In the genomic region with DNA sequence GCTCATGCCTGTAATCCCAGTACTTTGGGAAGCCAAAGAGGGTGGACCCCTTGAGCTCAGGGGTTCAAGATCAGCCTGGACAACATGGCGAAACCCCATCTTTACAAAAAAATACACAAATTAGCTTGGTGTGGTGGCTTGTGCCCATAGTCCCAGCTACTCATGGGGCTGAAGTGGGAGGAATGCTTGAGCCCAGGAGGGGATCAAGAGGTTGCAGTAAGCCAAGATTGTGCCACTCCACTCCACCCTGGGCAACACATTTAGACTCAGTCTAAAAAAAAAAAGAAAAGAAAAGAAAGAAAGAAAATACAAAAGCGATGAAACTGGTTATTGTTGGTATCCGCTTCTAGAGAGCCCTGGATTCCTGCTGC, we compare ENCODE assay signal across 33 cellular contexts.
"Had no signal": no experiment of that assay in that cellular context is flagged by ENCODE, and none has a peak within 500 bp of the region (broad histone marks: within the 10 kb centered on the region; RNA-seq: fewer than 3 reads in every experiment).

No MANE protein-coding gene starts in this region.

- H3K4me3 ChIP-seq: ascending aorta, cardiac muscle cell had no signal

- H3K4me1 ChIP-seq: ascending aorta had no signal

- H3K27ac ChIP-seq: ascending aorta, cardiac muscle cell, WERI-Rb-1 had no signal

- H3K27me3 ChIP-seq: ascending aorta, cardiac muscle cell had no signal

- DNase-seq: activated CD4-positive, alpha-beta memory T cell treated with anti-CD3 and anti-CD28 coated beads, Interleukin-2, amount 10 ng/mL, durations not matched to agents 7 days and 5 days; activated CD4-positive, alpha-beta T cell treated with anti-CD3 and anti-CD28 coated beads for 1 hour; activated CD4-positive, alpha-beta T cell treated with anti-CD3 and anti-CD28 coated beads for 36 hours; activated CD4-positive, alpha-beta T cell treated with anti-CD3 and anti-CD28 coated beads for 48 hours; activated CD4-positive, alpha-beta T cell treated with anti-CD3 and anti-CD28 coated beads, Interleukin-2, amount 10 ng/mL, durations not matched to agents 7 days and 5 days; activated CD4-positive, alpha-beta T cell treated with anti-CD3 and anti-CD28 coated beads, Interleukin-2, amount 50 U/mL, for 48 hours; activated CD4-positive, CD25-positive, alpha-beta regulatory T cell; activated CD8-positive, alpha-beta memory T cell treated with anti-CD3 and anti-CD28 coated beads for 24 hours; activated CD8-positive, alpha-beta memory T cell treated with anti-CD3 and anti-CD28 coated beads, Interleukin-2, amount 10 ng/mL, durations not matched to agents 7 days and 5 days; activated CD8-positive, alpha-beta memory T cell treated with anti-CD3 and anti-CD28 coated beads, Interleukin-2, amount 50 U/mL, for 48 hours; activated CD8-positive, alpha-beta T cell treated with anti-CD3 and anti-CD28 coated beads, Interleukin-2, amount 10 ng/mL, durations not matched to agents 7 days and 5 days; activated effector memory CD4-positive, alpha-beta T cell treated with Interleukin-2 at 50 U/mL for 16 hours; activated gamma-delta T cell; activated naive CD4-positive, alpha-beta T cell treated with anti-CD3 and anti-CD28 coated beads, Interleukin-2, amount 10 ng/mL, durations not matched to agents 7 days and 5 days; activated naive CD4-positive, alpha-beta T cell treated with Interleukin-2 at 50 U/mL for 16 hours; activated naive CD8-positive, alpha-beta T cell treated with anti-CD3 and anti-CD28 coated beads, Interleukin-2, amount 10 ng/mL, durations not matched to agents 7 days and 5 days; activated naive CD8-positive, alpha-beta T cell treated with anti-CD3 and anti-CD28 coated beads, Interleukin-2, amount 50 U/mL, for 24 hours; activated T-cell treated with anti-CD3 and anti-CD28 coated beads, Interleukin-2, amount 50 U/mL, for 24 hours; activated T-cell treated with anti-CD3 and anti-CD28 coated beads, Interleukin-2, amount 50 U/mL, for 48 hours; amygdala; anterior cingulate cortex; caudate nucleus; cerebellar nuclear complex; T-helper 1 cell; T-helper 2 cell; T-helper 9 cell; WERI-Rb-1 had no signal

- ATAC-seq: activated CD4-positive, alpha-beta T cell treated with anti-CD3 and anti-CD28 coated beads for 36 hours; activated CD4-positive, CD25-positive, alpha-beta regulatory T cell treated with anti-CD3 and anti-CD28 coated beads, Interleukin-2, amount 50 U/mL, for 24 hours; activated CD8-positive, alpha-beta memory T cell treated with anti-CD3 and anti-CD28 coated beads, Interleukin-2, amount 10 ng/mL, durations not matched to agents 7 days and 5 days; activated CD8-positive, alpha-beta T cell treated with anti-CD3 and anti-CD28 coated beads, Interleukin-2, amount 10 ng/mL, durations not matched to agents 7 days and 5 days; activated naive CD8-positive, alpha-beta T cell treated with anti-CD3 and anti-CD28 coated beads, Interleukin-2, amount 50 U/mL, for 24 hours; WTC11 had no signal

- H3K36me3 ChIP-seq: ascending aorta, cardiac muscle cell, WERI-Rb-1 had no signal

- FAIRE-seq: bronchial epithelial cell, TTC549 had no signal
